ENCODE assay signal across 1 cellular context in genomic region chr19:47813995-47814328, GRCh38.
TF ChIP-seq lines count a peak whose summit lies in the region.

No MANE protein-coding gene starts in this region.

TF ChIP-seq in WTC11, 78 proteins besides CTCF, POLR2A, EP300 and RAD21 (continued from another document):
- TF ChIP-seq AR (CRISPR knock-in tag; IDR thresholded peaks at IDR 0.05) (no peak), ZNF423 (CRISPR knock-in tag; IDR thresholded peaks at IDR 0.05) (no peak), GRHL2 (CRISPR knock-in tag; IDR thresholded peaks at IDR 0.05; ENCODE audit: insufficient replicate concordance, severe bottlenecking) (no peak), MAX (CRISPR knock-in tag; IDR thresholded peaks at IDR 0.05) (no peak), ZNF263 (CRISPR knock-in tag; IDR thresholded peaks at IDR 0.05; ENCODE audit: low read depth) (no peak), ATF2 (CRISPR knock-in tag; IDR thresholded peaks at IDR 0.05; ENCODE audit: borderline replicate concordance, low read depth) (no peak), ELF4 (CRISPR knock-in tag; IDR thresholded peaks at IDR 0.05; ENCODE audit: low read depth) (no peak), RELA (CRISPR knock-in tag; IDR thresholded peaks at IDR 0.05; ENCODE audit: borderline replicate concordance) (no peak), PRRX2 (CRISPR knock-in tag; IDR thresholded peaks at IDR 0.05) (no peak), IRF1 (CRISPR knock-in tag; IDR thresholded peaks at IDR 0.05) (no peak), TP53 (CRISPR knock-in tag; IDR thresholded peaks at IDR 0.05) (no peak)
